Comparison of ENCODE assay signal across 1 cellular context in the genomic region with DNA sequence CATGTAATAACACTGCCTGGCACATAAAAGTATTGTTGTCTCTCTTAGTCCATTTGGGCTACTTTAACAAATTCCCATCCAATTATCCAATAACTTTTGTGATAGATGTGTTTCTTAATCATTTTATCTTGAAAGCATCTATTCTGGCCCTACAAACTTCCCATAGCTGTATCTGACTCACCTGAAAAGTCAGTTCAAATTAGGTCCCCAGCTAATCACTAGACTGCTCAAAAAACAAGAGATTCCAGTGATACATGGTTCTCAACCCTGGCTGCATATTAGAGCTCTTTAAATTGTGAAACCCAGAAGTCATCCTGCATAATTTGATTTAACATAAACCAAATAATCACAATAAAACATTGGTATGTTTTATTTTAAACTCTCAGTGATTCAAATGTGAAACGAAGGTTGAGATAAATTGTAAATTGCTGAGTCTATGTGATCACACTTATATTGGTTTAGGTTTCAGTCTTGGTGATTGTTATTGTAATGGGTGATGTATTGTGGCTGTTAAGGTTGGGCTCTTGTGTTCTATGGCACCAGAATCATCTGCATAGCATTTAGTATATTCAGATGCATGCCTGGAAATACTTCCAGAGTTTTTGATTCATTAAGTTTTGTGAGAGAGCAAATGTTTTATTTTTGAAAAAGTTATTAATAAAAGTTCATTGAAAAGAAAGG.
TF ChIP-seq lines count a peak whose summit lies in the region.

No MANE protein-coding gene starts in this region.

TF ChIP-seq in GM23338, 12 proteins besides CTCF, POLR2A, EP300 and RAD21 (continued from another document):
- TF ChIP-seq, protein P1, sequence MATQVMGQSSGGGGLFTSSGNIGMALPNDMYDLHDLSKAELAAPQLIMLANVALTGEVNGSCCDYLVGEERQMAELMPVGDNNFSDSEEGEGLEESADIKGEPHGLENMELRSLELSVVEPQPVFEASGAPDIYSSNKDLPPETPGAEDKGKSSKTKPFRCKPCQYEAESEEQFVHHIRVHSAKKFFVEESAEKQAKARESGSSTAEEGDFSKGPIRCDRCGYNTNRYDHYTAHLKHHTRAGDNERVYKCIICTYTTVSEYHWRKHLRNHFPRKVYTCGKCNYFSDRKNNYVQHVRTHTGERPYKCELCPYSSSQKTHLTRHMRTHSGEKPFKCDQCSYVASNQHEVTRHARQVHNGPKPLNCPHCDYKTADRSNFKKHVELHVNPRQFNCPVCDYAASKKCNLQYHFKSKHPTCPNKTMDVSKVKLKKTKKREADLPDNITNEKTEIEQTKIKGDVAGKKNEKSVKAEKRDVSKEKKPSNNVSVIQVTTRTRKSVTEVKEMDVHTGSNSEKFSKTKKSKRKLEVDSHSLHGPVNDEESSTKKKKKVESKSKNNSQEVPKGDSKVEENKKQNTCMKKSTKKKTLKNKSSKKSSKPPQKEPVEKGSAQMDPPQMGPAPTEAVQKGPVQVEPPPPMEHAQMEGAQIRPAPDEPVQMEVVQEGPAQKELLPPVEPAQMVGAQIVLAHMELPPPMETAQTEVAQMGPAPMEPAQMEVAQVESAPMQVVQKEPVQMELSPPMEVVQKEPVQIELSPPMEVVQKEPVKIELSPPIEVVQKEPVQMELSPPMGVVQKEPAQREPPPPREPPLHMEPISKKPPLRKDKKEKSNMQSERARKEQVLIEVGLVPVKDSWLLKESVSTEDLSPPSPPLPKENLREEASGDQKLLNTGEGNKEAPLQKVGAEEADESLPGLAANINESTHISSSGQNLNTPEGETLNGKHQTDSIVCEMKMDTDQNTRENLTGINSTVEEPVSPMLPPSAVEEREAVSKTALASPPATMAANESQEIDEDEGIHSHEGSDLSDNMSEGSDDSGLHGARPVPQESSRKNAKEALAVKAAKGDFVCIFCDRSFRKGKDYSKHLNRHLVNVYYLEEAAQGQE (IDR thresholded peaks at IDR 0.05; ENCODE audit: unreplicated experiment), result no peak
- TF ChIP-seq POLR2AphosphoS5 (IDR thresholded peaks at IDR 0.05; ENCODE audit: low read depth), result no peak
- TF ChIP-seq EZH2 (IDR thresholded peaks at IDR 0.05; ENCODE audit: low read depth, unreplicated experiment), result no peak
- TF ChIP-seq ZNF114 (CRISPR knock-in tag; IDR thresholded peaks at IDR 0.05), result no peak
- TF ChIP-seq ZNF331 (CRISPR knock-in tag; IDR thresholded peaks at IDR 0.05; ENCODE audit: low read depth), result no peak
- no peak for TF ChIP-seq STAT1 (IDR thresholded peaks at IDR 0.05; ENCODE audit: unreplicated experiment)
- no peak for TF ChIP-seq ETS1 (IDR thresholded peaks at IDR 0.05)
- no peak for TF ChIP-seq ZNF462 (CRISPR knock-in tag; IDR thresholded peaks at IDR 0.05)
- no peak for TF ChIP-seq JUNB (IDR thresholded peaks at IDR 0.05; ENCODE audit: unreplicated experiment)
- no peak for TF ChIP-seq NANOG (IDR thresholded peaks at IDR 0.05; ENCODE audit: borderline replicate concordance)
TF ChIP-seq in GM23338: peak in this region for 0.
